8 cellular contexts compared by ENCODE assay signal in genomic region chr12:121793836-121794531, GRCh38. TPM values are rescaled to one million over a fixed set of nuclear protein-coding genes. Genes with fewer than 3 reads are reported as not detected.
A peak's percentile ranks its signal among the peaks of the same experiment; 100 is the strongest.
DNase-seq lines count a peak whose midpoint lies in the region; ATAC-seq and TF ChIP-seq lines count a peak whose summit lies in the region.

No MANE protein-coding gene starts in this region.

- H3K4me1 Mint-ChIP-seq in neural crest cell = peaks cover 51% of the 10 kb centered on the region

- peaks cover 34% of the 10 kb centered on the region for H3K27me3 Mint-ChIP-seq in neural crest cell (ENCODE audit: low read depth)

- peak; percentile 99 for TF ChIP-seq CTCF in neural crest cell (conservative IDR thresholded peaks at IDR 0.05)

- DNase-seq in DMS53 treated with DMSO at 0.1 percent for 48 hours (lab: John Stamatoyannopoulos, UW; ENCODE audit: unreplicated experiment) (peak; percentile 74), RPMI8226 (peak; percentile 96), fibroblast of the conjunctiva (ENCODE audit: low read depth) (peak; percentile 86), neural crest cell (ENCODE audit: low read depth, low spot score) (peak; percentile 84), stromal cell of bone marrow (ENCODE audit: low read depth) (peak; percentile 72)
- DNase-seq in Jurkat, Clone E6-1 (ENCODE audit: low read depth, low spot score) = peak; percentile 89
- DNase-seq in activated T-helper 9 cell treated with anti-CD3 and anti-CD28 coated beads, Interleukin-2, amount 50 U/mL, for 16 hours (ENCODE audit: low read depth) = peak; percentile 93

- H3K27ac Mint-ChIP-seq in neural crest cell (ENCODE audit: unreplicated experiment) = peak overlapping the region; percentile 55

- H3K9me3 Mint-ChIP-seq in neural crest cell = no peaks in the 10 kb centered on the region

- peak overlapping the region; percentile 87 for H3K4me3 Mint-ChIP-seq in neural crest cell

- H3K4me3 ChIP-seq in Jurkat, Clone E6-1 (ENCODE audit: low read length) = peak overlapping the region; percentile 69

- ATAC-seq in GM21619 (IDR thresholded peaks at IDR 0.05; ENCODE audit: unreplicated experiment) = peak; percentile 41

- H3K36me3 Mint-ChIP-seq in neural crest cell (ENCODE audit: low read depth) = peaks cover 10% of the 10 kb centered on the region

RNA-seq across cellular contexts. Expression of gene RHOF, which starts 0.5 kb away (rescaled TPM):
- polyA plus RNA-seq in Jurkat, Clone E6-1 (2012; ENCODE audit: insufficient read depth, insufficient read length) = 30.9 TPM
- 23.8 and 25.5 TPM in 2 replicates for total RNA-seq in neural crest cell

RNA-seq across cellular contexts. Expression of gene SETD1B, which starts 9.8 kb away (rescaled TPM):
- 13.0 TPM for polyA plus RNA-seq in Jurkat, Clone E6-1 (2012; ENCODE audit: insufficient read depth, insufficient read length)
- total RNA-seq in neural crest cell = 25.6 and 25.9 TPM in 2 replicates

Comparison
In these comparisons a context has a peak if more than half of its experiments do, and no peak if none do; other contexts are left out.
1. Peak in every context shown above with its lines: DNase-seq, ATAC-seq and H3K4me3 ChIP-seq.